ENCODE assay signal across 1 cellular context in the genomic region with DNA sequence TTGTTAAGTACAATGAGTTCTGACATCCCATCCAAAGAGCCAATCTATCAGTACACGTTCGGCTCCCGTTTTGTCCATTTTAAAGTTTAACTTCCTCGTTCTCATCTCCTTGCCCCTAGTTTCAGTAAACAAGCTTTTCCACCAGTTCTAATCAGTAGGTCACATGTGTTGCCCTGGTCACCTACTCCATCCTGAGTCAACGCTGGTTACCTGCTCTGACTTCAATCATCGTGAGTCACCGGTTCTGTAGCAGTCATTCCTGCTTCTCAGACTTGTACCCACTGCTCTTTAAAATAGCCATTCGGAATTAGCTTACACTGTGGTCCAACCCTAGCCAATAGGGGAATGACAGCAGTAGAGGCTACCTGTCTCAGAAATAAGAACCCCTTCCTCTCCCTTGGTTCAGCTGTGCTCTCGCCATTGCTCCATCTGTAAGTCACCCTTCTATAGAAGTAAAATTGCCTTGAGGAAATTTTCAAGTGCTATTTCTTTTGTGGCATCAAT.
TF ChIP-seq lines count a peak whose summit lies in the region.

No MANE protein-coding gene starts in this region.

TF ChIP-seq in HepG2, 621 proteins besides CTCF, POLR2A, EP300 and RAD21 (continued from another document):
- TF ChIP-seq, protein P1, sequence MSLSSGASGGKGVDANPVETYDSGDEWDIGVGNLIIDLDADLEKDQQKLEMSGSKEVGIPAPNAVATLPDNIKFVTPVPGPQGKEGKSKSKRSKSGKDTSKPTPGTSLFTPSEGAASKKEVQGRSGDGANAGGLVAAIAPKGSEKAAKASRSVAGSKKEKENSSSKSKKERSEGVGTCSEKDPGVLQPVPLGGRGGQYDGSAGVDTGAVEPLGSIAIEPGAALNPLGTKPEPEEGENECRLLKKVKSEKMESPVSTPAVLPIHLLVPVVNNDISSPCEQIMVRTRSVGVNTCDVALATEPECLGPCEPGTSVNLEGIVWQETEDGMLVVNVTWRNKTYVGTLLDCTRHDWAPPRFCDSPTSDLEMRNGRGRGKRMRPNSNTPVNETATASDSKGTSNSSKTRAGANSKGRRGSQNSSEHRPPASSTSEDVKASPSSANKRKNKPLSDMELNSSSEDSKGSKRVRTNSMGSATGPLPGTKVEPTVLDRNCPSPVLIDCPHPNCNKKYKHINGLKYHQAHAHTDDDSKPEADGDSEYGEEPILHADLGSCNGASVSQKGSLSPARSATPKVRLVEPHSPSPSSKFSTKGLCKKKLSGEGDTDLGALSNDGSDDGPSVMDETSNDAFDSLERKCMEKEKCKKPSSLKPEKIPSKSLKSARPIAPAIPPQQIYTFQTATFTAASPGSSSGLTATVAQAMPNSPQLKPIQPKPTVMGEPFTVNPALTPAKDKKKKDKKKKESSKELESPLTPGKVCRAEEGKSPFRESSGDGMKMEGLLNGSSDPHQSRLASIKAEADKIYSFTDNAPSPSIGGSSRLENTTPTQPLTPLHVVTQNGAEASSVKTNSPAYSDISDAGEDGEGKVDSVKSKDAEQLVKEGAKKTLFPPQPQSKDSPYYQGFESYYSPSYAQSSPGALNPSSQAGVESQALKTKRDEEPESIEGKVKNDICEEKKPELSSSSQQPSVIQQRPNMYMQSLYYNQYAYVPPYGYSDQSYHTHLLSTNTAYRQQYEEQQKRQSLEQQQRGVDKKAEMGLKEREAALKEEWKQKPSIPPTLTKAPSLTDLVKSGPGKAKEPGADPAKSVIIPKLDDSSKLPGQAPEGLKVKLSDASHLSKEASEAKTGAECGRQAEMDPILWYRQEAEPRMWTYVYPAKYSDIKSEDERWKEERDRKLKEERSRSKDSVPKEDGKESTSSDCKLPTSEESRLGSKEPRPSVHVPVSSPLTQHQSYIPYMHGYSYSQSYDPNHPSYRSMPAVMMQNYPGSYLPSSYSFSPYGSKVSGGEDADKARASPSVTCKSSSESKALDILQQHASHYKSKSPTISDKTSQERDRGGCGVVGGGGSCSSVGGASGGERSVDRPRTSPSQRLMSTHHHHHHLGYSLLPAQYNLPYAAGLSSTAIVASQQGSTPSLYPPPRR (CRISPR knock-in tag; IDR thresholded peaks at IDR 0.05; ENCODE audit: borderline replicate concordance), result peak; percentile 73; the same call in 1 of the 2 replicates
- TF ChIP-seq STAG1 (CRISPR knock-in tag; IDR thresholded peaks at IDR 0.05) (peak; percentile 48), KLF9 (CRISPR knock-in tag; IDR thresholded peaks at IDR 0.05; ENCODE audit: low read depth) (0 out of 2 replicates have a peak, but pooled peaks have one; percentile 41), ZNF24 (IDR thresholded peaks at IDR 0.05) (peak; percentile 0; the same call in 1 of the 2 replicates), ZNF644 (CRISPR knock-in tag; IDR thresholded peaks at IDR 0.05; ENCODE audit: low read depth) (peak; percentile 88), FOSL1 (CRISPR knock-in tag; IDR thresholded peaks at IDR 0.05; ENCODE audit: borderline replicate concordance) (peak; percentile 72; the same call in 1 of the 2 replicates), FOXA3 (CRISPR knock-in tag; IDR thresholded peaks at IDR 0.05) (peak; percentile 98), ZSCAN9 (CRISPR knock-in tag; IDR thresholded peaks at IDR 0.05; ENCODE audit: borderline replicate concordance) (peak; percentile 69), RNF2 (conservative IDR thresholded peaks at IDR 0.05; ENCODE audit: low read depth) (no peak), RFX3 (CRISPR knock-in tag; IDR thresholded peaks at IDR 0.05) (peak; percentile 47; the same call in 1 of the 2 replicates), ONECUT2 (CRISPR knock-in tag; IDR thresholded peaks at IDR 0.05) (no peak), ZNF264 (CRISPR knock-in tag; IDR thresholded peaks at IDR 0.05) (peak; percentile 84), BHLHE40 (IDR thresholded peaks at IDR 0.05; ENCODE audit: low read length) (peak; percentile 72; the same call in 1 of the 2 replicates), ZNF816 (CRISPR knock-in tag; IDR thresholded peaks at IDR 0.05; ENCODE audit: borderline replicate concordance) (peak; percentile 74), NKX3-1 (CRISPR knock-in tag; IDR thresholded peaks at IDR 0.05) (peak; percentile 90), ZEB1 (IDR thresholded peaks at IDR 0.05; ENCODE audit: insufficient replicate concordance, low read depth) (peak; percentile 73), JUND (CRISPR knock-in tag; IDR thresholded peaks at IDR 0.05) (peak; percentile 90; the same call in 1 of the 2 replicates), ZNF317 (CRISPR knock-in tag; IDR thresholded peaks at IDR 0.05) (peak; percentile 82), ZNF7 (CRISPR knock-in tag; IDR thresholded peaks at IDR 0.05) (no peak), NPAS2 (CRISPR knock-in tag; IDR thresholded peaks at IDR 0.05; ENCODE audit: borderline replicate concordance) (no peak), HOXA9 (CRISPR knock-in tag; IDR thresholded peaks at IDR 0.05; ENCODE audit: borderline replicate concordance) (no peak), ZNF619 (CRISPR knock-in tag; IDR thresholded peaks at IDR 0.05) (no peak), CEBPG (CRISPR knock-in tag; IDR thresholded peaks at IDR 0.05) (peak; percentile 55)
- TF ChIP-seq, protein P2, sequence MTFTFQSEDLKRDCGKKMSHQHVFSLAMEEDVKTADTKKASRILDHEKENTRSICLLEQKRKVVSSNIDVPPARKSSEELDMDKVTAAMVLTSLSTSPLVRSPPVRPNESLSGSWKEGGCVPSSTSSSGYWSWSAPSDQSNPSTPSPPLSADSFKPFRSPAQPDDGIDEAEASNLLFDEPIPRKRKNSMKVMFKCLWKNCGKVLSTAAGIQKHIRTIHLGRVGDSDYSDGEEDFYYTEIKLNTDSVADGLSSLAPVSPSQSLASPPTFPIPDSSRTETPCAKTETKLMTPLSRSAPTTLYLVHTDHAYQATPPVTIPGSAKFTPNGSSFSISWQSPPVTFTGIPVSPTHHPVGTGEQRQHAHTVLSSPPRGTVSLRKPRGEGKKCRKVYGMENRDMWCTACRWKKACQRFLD (CRISPR knock-in tag; IDR thresholded peaks at IDR 0.05; ENCODE audit: borderline replicate concordance), result no peak; the same call in 1 of the 2 replicates
- TF ChIP-seq, protein P3, sequence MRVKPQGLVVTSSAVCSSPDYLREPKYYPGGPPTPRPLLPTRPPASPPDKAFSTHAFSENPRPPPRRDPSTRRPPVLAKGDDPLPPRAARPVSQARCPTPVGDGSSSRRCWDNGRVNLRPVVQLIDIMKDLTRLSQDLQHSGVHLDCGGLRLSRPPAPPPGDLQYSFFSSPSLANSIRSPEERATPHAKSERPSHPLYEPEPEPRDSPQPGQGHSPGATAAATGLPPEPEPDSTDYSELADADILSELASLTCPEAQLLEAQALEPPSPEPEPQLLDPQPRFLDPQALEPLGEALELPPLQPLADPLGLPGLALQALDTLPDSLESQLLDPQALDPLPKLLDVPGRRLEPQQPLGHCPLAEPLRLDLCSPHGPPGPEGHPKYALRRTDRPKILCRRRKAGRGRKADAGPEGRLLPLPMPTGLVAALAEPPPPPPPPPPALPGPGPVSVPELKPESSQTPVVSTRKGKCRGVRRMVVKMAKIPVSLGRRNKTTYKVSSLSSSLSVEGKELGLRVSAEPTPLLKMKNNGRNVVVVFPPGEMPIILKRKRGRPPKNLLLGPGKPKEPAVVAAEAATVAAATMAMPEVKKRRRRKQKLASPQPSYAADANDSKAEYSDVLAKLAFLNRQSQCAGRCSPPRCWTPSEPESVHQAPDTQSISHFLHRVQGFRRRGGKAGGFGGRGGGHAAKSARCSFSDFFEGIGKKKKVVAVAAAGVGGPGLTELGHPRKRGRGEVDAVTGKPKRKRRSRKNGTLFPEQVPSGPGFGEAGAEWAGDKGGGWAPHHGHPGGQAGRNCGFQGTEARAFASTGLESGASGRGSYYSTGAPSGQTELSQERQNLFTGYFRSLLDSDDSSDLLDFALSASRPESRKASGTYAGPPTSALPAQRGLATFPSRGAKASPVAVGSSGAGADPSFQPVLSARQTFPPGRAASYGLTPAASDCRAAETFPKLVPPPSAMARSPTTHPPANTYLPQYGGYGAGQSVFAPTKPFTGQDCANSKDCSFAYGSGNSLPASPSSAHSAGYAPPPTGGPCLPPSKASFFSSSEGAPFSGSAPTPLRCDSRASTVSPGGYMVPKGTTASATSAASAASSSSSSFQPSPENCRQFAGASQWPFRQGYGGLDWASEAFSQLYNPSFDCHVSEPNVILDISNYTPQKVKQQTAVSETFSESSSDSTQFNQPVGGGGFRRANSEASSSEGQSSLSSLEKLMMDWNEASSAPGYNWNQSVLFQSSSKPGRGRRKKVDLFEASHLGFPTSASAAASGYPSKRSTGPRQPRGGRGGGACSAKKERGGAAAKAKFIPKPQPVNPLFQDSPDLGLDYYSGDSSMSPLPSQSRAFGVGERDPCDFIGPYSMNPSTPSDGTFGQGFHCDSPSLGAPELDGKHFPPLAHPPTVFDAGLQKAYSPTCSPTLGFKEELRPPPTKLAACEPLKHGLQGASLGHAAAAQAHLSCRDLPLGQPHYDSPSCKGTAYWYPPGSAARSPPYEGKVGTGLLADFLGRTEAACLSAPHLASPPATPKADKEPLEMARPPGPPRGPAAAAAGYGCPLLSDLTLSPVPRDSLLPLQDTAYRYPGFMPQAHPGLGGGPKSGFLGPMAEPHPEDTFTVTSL (CRISPR knock-in tag; IDR thresholded peaks at IDR 0.05; ENCODE audit: borderline replicate concordance), result peak; percentile 93
- TF ChIP-seq, protein P4, sequence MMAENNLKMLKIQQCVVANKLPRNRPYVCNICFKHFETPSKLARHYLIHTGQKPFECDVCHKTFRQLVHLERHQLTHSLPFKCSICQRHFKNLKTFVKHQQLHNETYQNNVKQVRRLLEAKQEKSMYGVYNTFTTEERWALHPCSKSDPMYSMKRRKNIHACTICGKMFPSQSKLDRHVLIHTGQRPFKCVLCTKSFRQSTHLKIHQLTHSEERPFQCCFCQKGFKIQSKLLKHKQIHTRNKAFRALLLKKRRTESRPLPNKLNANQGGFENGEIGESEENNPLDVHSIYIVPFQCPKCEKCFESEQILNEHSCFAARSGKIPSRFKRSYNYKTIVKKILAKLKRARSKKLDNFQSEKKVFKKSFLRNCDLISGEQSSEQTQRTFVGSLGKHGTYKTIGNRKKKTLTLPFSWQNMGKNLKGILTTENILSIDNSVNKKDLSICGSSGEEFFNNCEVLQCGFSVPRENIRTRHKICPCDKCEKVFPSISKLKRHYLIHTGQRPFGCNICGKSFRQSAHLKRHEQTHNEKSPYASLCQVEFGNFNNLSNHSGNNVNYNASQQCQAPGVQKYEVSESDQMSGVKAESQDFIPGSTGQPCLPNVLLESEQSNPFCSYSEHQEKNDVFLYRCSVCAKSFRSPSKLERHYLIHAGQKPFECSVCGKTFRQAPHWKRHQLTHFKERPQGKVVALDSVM (CRISPR knock-in tag; IDR thresholded peaks at IDR 0.05), result no peak
- TF ChIP-seq, protein P5, sequence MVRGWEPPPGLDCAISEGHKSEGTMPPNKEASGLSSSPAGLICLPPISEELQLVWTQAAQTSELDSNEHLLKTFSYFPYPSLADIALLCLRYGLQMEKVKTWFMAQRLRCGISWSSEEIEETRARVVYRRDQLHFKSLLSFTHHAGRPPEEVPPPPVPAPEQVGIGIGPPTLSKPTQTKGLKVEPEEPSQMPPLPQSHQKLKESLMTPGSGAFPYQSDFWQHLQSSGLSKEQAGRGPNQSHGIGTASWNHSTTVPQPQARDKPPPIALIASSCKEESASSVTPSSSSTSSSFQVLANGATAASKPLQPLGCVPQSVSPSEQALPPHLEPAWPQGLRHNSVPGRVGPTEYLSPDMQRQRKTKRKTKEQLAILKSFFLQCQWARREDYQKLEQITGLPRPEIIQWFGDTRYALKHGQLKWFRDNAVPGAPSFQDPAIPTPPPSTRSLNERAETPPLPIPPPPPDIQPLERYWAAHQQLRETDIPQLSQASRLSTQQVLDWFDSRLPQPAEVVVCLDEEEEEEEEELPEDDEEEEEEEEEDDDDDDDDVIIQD (CRISPR knock-in tag; IDR thresholded peaks at IDR 0.05; ENCODE audit: low read depth), result peak; percentile 97
- TF ChIP-seq, protein P6, sequence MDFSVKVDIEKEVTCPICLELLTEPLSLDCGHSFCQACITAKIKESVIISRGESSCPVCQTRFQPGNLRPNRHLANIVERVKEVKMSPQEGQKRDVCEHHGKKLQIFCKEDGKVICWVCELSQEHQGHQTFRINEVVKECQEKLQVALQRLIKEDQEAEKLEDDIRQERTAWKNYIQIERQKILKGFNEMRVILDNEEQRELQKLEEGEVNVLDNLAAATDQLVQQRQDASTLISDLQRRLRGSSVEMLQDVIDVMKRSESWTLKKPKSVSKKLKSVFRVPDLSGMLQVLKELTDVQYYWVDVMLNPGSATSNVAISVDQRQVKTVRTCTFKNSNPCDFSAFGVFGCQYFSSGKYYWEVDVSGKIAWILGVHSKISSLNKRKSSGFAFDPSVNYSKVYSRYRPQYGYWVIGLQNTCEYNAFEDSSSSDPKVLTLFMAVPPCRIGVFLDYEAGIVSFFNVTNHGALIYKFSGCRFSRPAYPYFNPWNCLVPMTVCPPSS (IDR thresholded peaks at IDR 0.05), result no peak
- TF ChIP-seq, protein P7, sequence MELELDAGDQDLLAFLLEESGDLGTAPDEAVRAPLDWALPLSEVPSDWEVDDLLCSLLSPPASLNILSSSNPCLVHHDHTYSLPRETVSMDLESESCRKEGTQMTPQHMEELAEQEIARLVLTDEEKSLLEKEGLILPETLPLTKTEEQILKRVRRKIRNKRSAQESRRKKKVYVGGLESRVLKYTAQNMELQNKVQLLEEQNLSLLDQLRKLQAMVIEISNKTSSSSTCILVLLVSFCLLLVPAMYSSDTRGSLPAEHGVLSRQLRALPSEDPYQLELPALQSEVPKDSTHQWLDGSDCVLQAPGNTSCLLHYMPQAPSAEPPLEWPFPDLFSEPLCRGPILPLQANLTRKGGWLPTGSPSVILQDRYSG (CRISPR knock-in tag; IDR thresholded peaks at IDR 0.05), result no peak; the same call in 1 of the 2 replicates
